In genomic region chrX:39484669-39485068, GRCh38 we compare ENCODE assay signal across 18 cellular contexts.
DNase-seq lines count a peak whose midpoint lies in the region; ATAC-seq and TF ChIP-seq lines count a peak whose summit lies in the region.
"Had no signal": no experiment of that assay in that cellular context is flagged by ENCODE, and none has a peak within 500 bp of the region (broad histone marks: within the 10 kb centered on the region; RNA-seq: fewer than 3 reads in every experiment).

No MANE protein-coding gene starts in this region.

- H3K9me3 Mint-ChIP-seq in GM23338 (no peaks in the 10 kb centered on the region), Caco-2 (ENCODE audit: unreplicated experiment) (no peaks in the 10 kb centered on the region)
- H3K9me3 Mint-ChIP-seq in activated CD4-positive, alpha-beta memory T cell treated with anti-CD3 and anti-CD28 coated beads, Interleukin-2, amount 10 ng/mL, durations not matched to agents 7 days and 5 days, result no peaks in the 10 kb centered on the region
- H3K9me3 Mint-ChIP-seq: CD8-positive, alpha-beta T cell had no signal

- H3K9me3 ChIP-seq in A673 (ENCODE audit: low read depth, low read length, poor library complexity, severe bottlenecking) (no peaks in the 10 kb centered on the region), SK-N-MC (ENCODE audit: low read depth, low read length) (no peaks in the 10 kb centered on the region), Caco-2 (no peaks in the 10 kb centered on the region)

- no peak overlapping the region for H3K4me2 ChIP-seq in GM23338
- H3K4me2 ChIP-seq: PC-9 had no signal

- H2AFZ ChIP-seq in GM23338, result no peak overlapping the region
- H2AFZ ChIP-seq: PC-9 had no signal

- BruUV-seq in A673 (replicated peaks; lab: Mats Ljungman, UMichigan) (no TSS peak), Caco-2 (replicated peaks; lab: Mats Ljungman, UMichigan) (no TSS peak)

- CTCF ChIA-PET in A673 (lab: Charles Lee), result no interaction called here
- CTCF ChIA-PET in activated CD4-positive, alpha-beta memory T cell treated with anti-CD3 and anti-CD28 coated beads, Interleukin-2, amount 10 ng/mL, durations not matched to agents 7 days and 5 days (lab: Charles Lee), result no interaction called here
- CTCF ChIA-PET in Caco-2 (lab: Charles Lee), result no interaction called here

- H3K27me3 Mint-ChIP-seq in GM23338 (ENCODE audit: insufficient read depth, low read depth, poor library complexity) (no peaks in the 10 kb centered on the region), Caco-2 (ENCODE audit: insufficient read depth, unreplicated experiment) (peaks cover 6% of the 10 kb centered on the region)
- no peaks in the 10 kb centered on the region for H3K27me3 Mint-ChIP-seq in activated CD4-positive, alpha-beta memory T cell treated with anti-CD3 and anti-CD28 coated beads, Interleukin-2, amount 10 ng/mL, durations not matched to agents 7 days and 5 days
- H3K27me3 Mint-ChIP-seq: B cell had no signal

- H3K4me1 ChIP-seq in A673 (ENCODE audit: insufficient read depth, low read length, poor library complexity, severe bottlenecking) (peaks cover 22% of the 10 kb centered on the region), GM23338 (ENCODE audit: insufficient read depth) (no peaks in the 10 kb centered on the region), Caco-2 (no peaks in the 10 kb centered on the region)

- H3K4me3 ChIP-seq in A673 (ENCODE audit: low read depth, low read length, poor library complexity, severe bottlenecking) (no peak overlapping the region), GM23338 (no peak overlapping the region), SK-N-MC (peak overlapping the region; percentile 69), Caco-2 (ENCODE audit: low read depth, low read length) (no peak overlapping the region)
- H3K4me3 ChIP-seq: PC-9 had no signal

- H3K79me2 ChIP-seq in GM23338 (replicated peaks; ENCODE audit: insufficient read depth), result no peaks in the 10 kb centered on the region

- H3K27ac Mint-ChIP-seq in GM23338 (no peak overlapping the region), Caco-2 (ENCODE audit: unreplicated experiment) (no peak overlapping the region)
- no peak overlapping the region for H3K27ac Mint-ChIP-seq in activated CD4-positive, alpha-beta memory T cell treated with anti-CD3 and anti-CD28 coated beads, Interleukin-2, amount 10 ng/mL, durations not matched to agents 7 days and 5 days
- H3K27ac Mint-ChIP-seq: B cell; CD8-positive, alpha-beta T cell had no signal

- H3K9me2 ChIP-seq in GM23338 (ENCODE audit: insufficient read depth), result no peaks in the 10 kb centered on the region

- intact Hi-C loops in A673 (cut with micrococcal nuclease; ENCODE audit: unreplicated experiment) (no loop called here), Caco-2 (cut with micrococcal nuclease; ENCODE audit: unreplicated experiment) (loop anchor here (5.0 kb wide), 1 partner anchor 707 kb away; no protein-coding TSS in a partner anchor)

- H3K27ac ChIP-seq in A673 (ENCODE audit: low read depth, low read length, poor library complexity, severe bottlenecking) (no peak overlapping the region), GM23338 (ENCODE audit: low read depth) (no peak overlapping the region), SK-N-MC (peak overlapping the region; percentile 63; the same call in 1 of the 2 replicates)
- H3K27ac ChIP-seq: PC-9 had no signal

- H3K36me3 Mint-ChIP-seq in GM23338 (ENCODE audit: low read depth) (no peaks in the 10 kb centered on the region), Caco-2 (ENCODE audit: insufficient read depth, unreplicated experiment) (no peaks in the 10 kb centered on the region)
- no peaks in the 10 kb centered on the region for H3K36me3 Mint-ChIP-seq in activated CD4-positive, alpha-beta memory T cell treated with anti-CD3 and anti-CD28 coated beads, Interleukin-2, amount 10 ng/mL, durations not matched to agents 7 days and 5 days (ENCODE audit: low read depth)
- H3K36me3 Mint-ChIP-seq: CD8-positive, alpha-beta T cell had no signal

- H3K27me3 ChIP-seq in A673 (replicated peaks; ENCODE audit: insufficient read depth, low read depth, low read length, poor library complexity) (no peaks in the 10 kb centered on the region), GM23338 (ENCODE audit: insufficient read depth) (no peaks in the 10 kb centered on the region), Caco-2 (replicated peaks; ENCODE audit: control insufficient read depth, insufficient read depth, low read length) (no peaks in the 10 kb centered on the region)

- DNase-seq in A673 (ENCODE audit: low spot score) (peak; percentile 19), GM23338 (ENCODE audit: low spot score) (no peak), SK-N-MC (ENCODE audit: low read depth, low spot score) (no peak), medulla oblongata (ENCODE audit: extremely low spot score) (peak; percentile 7), NCI-H1417 treated with DMSO at 0.1 percent for 48 hours (lab: John Stamatoyannopoulos, UW) (no peak), Caco-2 (no peak)
- DNase-seq in activated CD4-positive, alpha-beta memory T cell treated with anti-CD3 and anti-CD28 coated beads, Interleukin-2, amount 10 ng/mL, durations not matched to agents 7 days and 5 days, result no peak
- DNase-seq: ACHN; CD8-positive, alpha-beta T cell; IMR-90; MV-4-11; NCI-H1694; NCI-H2107; NCI-H226; NCI-H526; PC-9; Right ventricle myocardium superior had no signal

- H3K4me3 Mint-ChIP-seq in GM23338, result no peak overlapping the region
- H3K4me3 Mint-ChIP-seq in activated CD4-positive, alpha-beta memory T cell treated with anti-CD3 and anti-CD28 coated beads, Interleukin-2, amount 10 ng/mL, durations not matched to agents 7 days and 5 days, result no peak overlapping the region
- no peak overlapping the region for H3K4me3 Mint-ChIP-seq in Caco-2 (ENCODE audit: unreplicated experiment)
- H3K4me3 Mint-ChIP-seq: B cell; CD8-positive, alpha-beta T cell had no signal

- no peak overlapping the region for H3K9ac ChIP-seq in SK-N-MC (ENCODE audit: insufficient read length)

- POLR2A ChIA-PET in A673 (lab: Charles Lee; ENCODE audit: low non-redundant PET) (no interaction called here), Caco-2 (lab: Charles Lee) (no interaction called here)
- POLR2A ChIA-PET in activated CD4-positive, alpha-beta memory T cell treated with anti-CD3 and anti-CD28 coated beads, Interleukin-2, amount 10 ng/mL, durations not matched to agents 7 days and 5 days (lab: Charles Lee), result no interaction called here

- no peaks in the 10 kb centered on the region for H3K36me3 ChIP-seq in A673 (ENCODE audit: insufficient read depth, low read length, poor library complexity, severe bottlenecking)
- no peaks in the 10 kb centered on the region for H3K36me3 ChIP-seq in GM23338 (ENCODE audit: insufficient read depth)
- H3K36me3 ChIP-seq in SK-N-MC (ENCODE audit: insufficient read depth, low read length), result no peaks in the 10 kb centered on the region
- no peaks in the 10 kb centered on the region for H3K36me3 ChIP-seq in Caco-2 (ENCODE audit: control insufficient read depth, insufficient read depth, low read length)

- H3K4me1 Mint-ChIP-seq in GM23338, result peaks cover 6% of the 10 kb centered on the region; the same call in 2 of the 3 replicates
- peaks cover 3% of the 10 kb centered on the region for H3K4me1 Mint-ChIP-seq in activated CD4-positive, alpha-beta memory T cell treated with anti-CD3 and anti-CD28 coated beads, Interleukin-2, amount 10 ng/mL, durations not matched to agents 7 days and 5 days
- no peaks in the 10 kb centered on the region for H3K4me1 Mint-ChIP-seq in Caco-2 (ENCODE audit: low read depth, unreplicated experiment)

- no peak for TF ChIP-seq CTCF in A673 (conservative IDR thresholded peaks at IDR 0.05; ENCODE audit: low read depth, low read length)
- TF ChIP-seq CTCF in GM23338 (conservative IDR thresholded peaks at IDR 0.05; ENCODE audit: low read depth in 2 of 2), result no peak
- TF ChIP-seq CTCF in Caco-2 (IDR thresholded peaks at IDR 0.05; ENCODE audit: insufficient read depth in 1 of 2, low read depth in 1 of 2, low read length in 1 of 2, severe bottlenecking in 1 of 2, unreplicated experiment in 1 of 2), result no peak

- no peaks in the 10 kb centered on the region for H3F3A ChIP-seq in GM23338 (replicated peaks; ENCODE audit: low read depth)

- ATAC-seq in GM23338, result peak; percentile 87
- ATAC-seq: CD8-positive, alpha-beta T cell had no signal

- H4K20me1 ChIP-seq in GM23338 (replicated peaks; ENCODE audit: insufficient read depth), result no peaks in the 10 kb centered on the region

TF ChIP-seq in GM23338, 12 proteins besides CTCF, POLR2A, EP300 and RAD21 (continues in another document):
- TF ChIP-seq ZNF114 (CRISPR knock-in tag; IDR thresholded peaks at IDR 0.05) (no peak), CREB1 (CRISPR knock-in tag; IDR thresholded peaks at IDR 0.05; ENCODE audit: low read depth) (no peak)

Comparison
In these comparisons a context has a peak if more than half of its experiments do, and no peak if none do; other contexts are left out.
1. DNase-seq: peak in A673 (single experiment) and medulla oblongata (single experiment); none in GM23338 (single experiment), SK-N-MC (single experiment), NCI-H1417 treated with DMSO at 0.1 percent for 48 hours (single experiment), activated CD4-positive, alpha-beta memory T cell treated with anti-CD3 and anti-CD28 coated beads, Interleukin-2, amount 10 ng/mL, durations not matched to agents 7 days and 5 days (single experiment) and Caco-2 (0 of 2).